Comparison of ENCODE assay signal across 8 cellular contexts in genomic region chr2:196083601-196084000, GRCh38. TPM values are rescaled to one million over a fixed set of nuclear protein-coding genes. Genes with fewer than 3 reads are reported as not detected.
"Had no signal": no experiment of that assay in that cellular context is flagged by ENCODE, and none has a peak within 500 bp of the region (broad histone marks: within the 10 kb centered on the region; RNA-seq: fewer than 3 reads in every experiment).

No MANE protein-coding gene starts in this region.

- FAIRE-seq: G401.6, GM12891, GM12892, GM18507, GM19239 had no signal

- DNase-seq: GDM1, GF-D8 had no signal

RNA-seq across cellular contexts. Expression of gene DNAH7, which starts 15.0 kb away (rescaled TPM):
- total RNA-seq: G401 had no signal
